In genomic region chr1:53160924-53161378, GRCh38 we compare ENCODE assay signal across 1 cellular context.
TF ChIP-seq lines count a peak whose summit lies in the region.

No MANE protein-coding gene starts in this region.

TF ChIP-seq in HepG2, 621 proteins besides CTCF, POLR2A, EP300 and RAD21 (continued from another document and continues in another):
- TF ChIP-seq ZNF687 (CRISPR knock-in tag; IDR thresholded peaks at IDR 0.05) (peak; percentile 98), HOXA7 (CRISPR knock-in tag; IDR thresholded peaks at IDR 0.05) (no peak), ZNF570 (CRISPR knock-in tag; IDR thresholded peaks at IDR 0.05; ENCODE audit: borderline replicate concordance) (no peak), ETS1 (CRISPR knock-in tag; IDR thresholded peaks at IDR 0.05) (no peak), SIX4 (CRISPR knock-in tag; IDR thresholded peaks at IDR 0.05) (peak; percentile 82), ZFP90 (CRISPR knock-in tag; IDR thresholded peaks at IDR 0.05; ENCODE audit: borderline replicate concordance) (peak; percentile 95), ZSCAN22 (CRISPR knock-in tag; IDR thresholded peaks at IDR 0.05) (peak; percentile 72; the same call in 1 of the 2 replicates), BCL3 (CRISPR knock-in tag; IDR thresholded peaks at IDR 0.05) (peak; percentile 72; the same call in 1 of the 2 replicates), ZNF646 (CRISPR knock-in tag; IDR thresholded peaks at IDR 0.05) (no peak), ZFAT (CRISPR knock-in tag; conservative IDR thresholded peaks at IDR 0.05) (no peak), SKI (IDR thresholded peaks at IDR 0.05; ENCODE audit: partially characterized antibody) (peak; percentile 87), PHF21A (CRISPR knock-in tag; IDR thresholded peaks at IDR 0.05) (peak; percentile 97), BHLHE40 (IDR thresholded peaks at IDR 0.05; ENCODE audit: low read length) (no peak), ZBTB1 (CRISPR knock-in tag; IDR thresholded peaks at IDR 0.05; ENCODE audit: borderline replicate concordance) (no peak), RCOR2 (CRISPR knock-in tag; IDR thresholded peaks at IDR 0.05) (no peak; the same call in none of the 2 replicates), HNRNPH1 (optimal IDR thresholded peaks at IDR 0.05; ENCODE audit: low read depth, low read length) (no peak), POLR2G (IDR thresholded peaks at IDR 0.05; ENCODE audit: low read depth, low read length) (no peak), MBD4 (IDR thresholded peaks at IDR 0.05; ENCODE audit: borderline replicate concordance, low read length) (no peak), ZNF780A (CRISPR knock-in tag; IDR thresholded peaks at IDR 0.05) (no peak), AFF4 (CRISPR knock-in tag; IDR thresholded peaks at IDR 0.05) (no peak), ZBTB42 (CRISPR knock-in tag; IDR thresholded peaks at IDR 0.05) (0 out of 2 replicates have a peak, but pooled peaks have one; percentile 66), THAP8 (CRISPR knock-in tag; IDR thresholded peaks at IDR 0.05; ENCODE audit: borderline replicate concordance) (no peak), ZNF597 (CRISPR knock-in tag; IDR thresholded peaks at IDR 0.05) (no peak), ZGPAT (CRISPR knock-in tag; IDR thresholded peaks at IDR 0.05) (peak; percentile 96), DR1 (CRISPR knock-in tag; IDR thresholded peaks at IDR 0.05) (no peak; the same call in 1 of the 2 replicates), GATA4 (IDR thresholded peaks at IDR 0.05; ENCODE audit: borderline replicate concordance, low read depth) (peak; percentile 72; the same call in 1 of the 2 replicates), NFYB (CRISPR knock-in tag; IDR thresholded peaks at IDR 0.05) (peak; percentile 47; the same call in 1 of the 2 replicates), HOXA5 (CRISPR knock-in tag; IDR thresholded peaks at IDR 0.05) (peak; percentile 94; the same call in 1 of the 2 replicates), IKZF1 (IDR thresholded peaks at IDR 0.05) (no peak), FOXO4 (CRISPR knock-in tag; conservative IDR thresholded peaks at IDR 0.05) (no peak), THAP11 (CRISPR knock-in tag; IDR thresholded peaks at IDR 0.05) (peak; percentile 81), ZNF691 (CRISPR knock-in tag; IDR thresholded peaks at IDR 0.05; ENCODE audit: borderline replicate concordance, low read depth) (peak; percentile 92)
